Comparison of ENCODE assay signal across 9 cellular contexts in the genomic region with DNA sequence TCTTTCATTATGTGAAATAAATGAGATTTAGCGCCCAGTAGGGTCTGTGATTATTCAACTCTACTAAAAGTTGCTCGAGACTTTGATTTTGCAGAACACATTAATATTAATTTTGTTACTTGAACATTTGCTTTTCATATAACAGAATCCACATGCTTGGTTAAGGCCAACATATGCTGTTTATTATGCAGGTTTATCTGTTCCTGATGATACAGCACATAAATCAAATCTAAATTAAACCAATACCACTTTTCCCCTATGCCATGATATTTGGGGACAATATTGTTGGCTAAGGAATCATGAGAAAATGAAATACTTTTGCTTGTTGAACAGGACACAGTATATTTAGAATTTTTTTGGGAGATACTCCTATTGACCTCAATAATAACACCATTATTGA.
"Had no signal": no experiment of that assay in that cellular context is flagged by ENCODE, and none has a peak within 500 bp of the region (broad histone marks: within the 10 kb centered on the region; RNA-seq: fewer than 3 reads in every experiment).

No MANE protein-coding gene starts in this region.

- H3K4me1 ChIP-seq: HAP-1 had no signal

- ATAC-seq: GM23338, HCT116 had no signal

- H3K4me3 Mint-ChIP-seq: GM23338, H9, HFFc6 had no signal

- DNase-seq: GM23248, GOT3, H7, H9, HCEC 1CT, HFFc6 had no signal

- H3K4me3 ChIP-seq: GM23248, GM23338, HAP-1 had no signal

- H3K9me3 ChIP-seq: HAP-1 had no signal

- H3K27ac ChIP-seq: GM23248 had no signal

- H3K9me3 Mint-ChIP-seq: GM23338, H9, HFFc6 had no signal

- H3K27ac Mint-ChIP-seq: GM23338, H9, HFFc6 had no signal

- H3K9ac ChIP-seq: GM23248 had no signal

- H3K4me2 ChIP-seq: GM23338 had no signal

- H3K36me3 ChIP-seq: HAP-1 had no signal

- H2AFZ ChIP-seq: GM23248, GM23338 had no signal

- H3K4me1 Mint-ChIP-seq: GM23338, H9 had no signal
